Comparison of ENCODE assay signal across 1 cellular context in the genomic region with DNA sequence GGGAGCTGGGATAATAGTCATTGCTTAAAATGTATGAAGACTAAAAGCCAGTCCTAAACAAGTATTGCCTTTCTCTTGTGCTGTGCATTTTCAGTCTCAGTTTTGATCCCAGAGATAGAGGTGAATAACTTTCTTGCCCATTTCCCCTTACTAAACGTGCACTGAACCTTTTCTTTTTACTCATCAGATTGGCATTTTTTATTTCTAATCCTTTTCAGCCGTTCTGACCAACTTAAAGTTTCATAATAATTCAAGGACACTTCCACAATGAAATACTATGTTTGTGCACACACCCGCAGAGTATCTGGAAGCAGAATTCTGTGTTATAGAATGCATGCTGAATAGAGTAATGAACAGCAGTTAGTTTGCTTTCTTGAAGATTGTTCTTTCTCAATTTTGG.
TF ChIP-seq lines count a peak whose summit lies in the region.

No MANE protein-coding gene starts in this region.

TF ChIP-seq in SK-N-SH, 30 proteins besides CTCF, POLR2A, EP300 and RAD21 (continued from another document):
- TF ChIP-seq USF2 (IDR thresholded peaks at IDR 0.05; ENCODE audit: borderline replicate concordance, low read depth, low read length): no peak
- TF ChIP-seq, protein P1, sequence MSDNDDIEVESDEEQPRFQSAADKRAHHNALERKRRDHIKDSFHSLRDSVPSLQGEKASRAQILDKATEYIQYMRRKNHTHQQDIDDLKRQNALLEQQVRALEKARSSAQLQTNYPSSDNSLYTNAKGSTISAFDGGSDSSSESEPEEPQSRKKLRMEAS (IDR thresholded peaks at IDR 0.05; ENCODE audit: low read depth): no peak
- no peak for TF ChIP-seq ELF1 (IDR thresholded peaks at IDR 0.05)
- no peak for TF ChIP-seq YY1 (IDR thresholded peaks at IDR 0.05; ENCODE audit: low read depth)
- no peak for TF ChIP-seq GATA2 (CRISPR knock-in tag; IDR thresholded peaks at IDR 0.05)
- no peak for TF ChIP-seq FOXM1 (IDR thresholded peaks at IDR 0.05; ENCODE audit: low read depth)
- no peak for TF ChIP-seq TEAD4 (IDR thresholded peaks at IDR 0.05; ENCODE audit: borderline replicate concordance, insufficient read depth)
- TF ChIP-seq NRF1 (IDR thresholded peaks at IDR 0.05; ENCODE audit: low read depth, low read length): no peak
- TF ChIP-seq POLR2AphosphoS5 (IDR thresholded peaks at IDR 0.05; ENCODE audit: low read depth, low read length): no peak
- TF ChIP-seq FOSL2 (IDR thresholded peaks at IDR 0.05; ENCODE audit: borderline replicate concordance, low read depth): no peak
- TF ChIP-seq EZH2phosphoT487 (IDR thresholded peaks at IDR 0.05; ENCODE audit: borderline replicate concordance, low read depth): no peak
